23 cellular contexts compared by ENCODE assay signal in genomic region chr17:17898673-17899072, GRCh38.
A peak's percentile ranks its signal among the peaks of the same experiment; 100 is the strongest.
DNase-seq lines count a peak whose midpoint lies in the region; ATAC-seq, FAIRE-seq and TF ChIP-seq lines count a peak whose summit lies in the region.
"Had no signal": no experiment of that assay in that cellular context is flagged by ENCODE, and none has a peak within 500 bp of the region (broad histone marks: within the 10 kb centered on the region; RNA-seq: fewer than 3 reads in every experiment).

No MANE protein-coding gene starts in this region.

- H3K9ac ChIP-seq in KMS-11 (no peak overlapping the region), K562 (ENCODE audit: insufficient read depth in 1 of 2, low read depth in 2 of 2, low read length in 2 of 2) (no peak overlapping the region)
- H3K9ac ChIP-seq: BLaER1 treated with 17β-estradiol and CSF1 and Interleukin-3, amounts not matched to agents 10 nM and 100 nM had no signal

- no peak for ATAC-seq in K562
- no peak for ATAC-seq in left cardiac atrium
- no peak for ATAC-seq in HG03432 (IDR thresholded peaks at IDR 0.05; ENCODE audit: unreplicated experiment)
- no peak for ATAC-seq in GM19467 (IDR thresholded peaks at IDR 0.05; ENCODE audit: unreplicated experiment)
- ATAC-seq: A549, GM23338 had no signal

- no peaks in the 10 kb centered on the region for H3K9me3 Mint-ChIP-seq in nephron
- H3K9me3 Mint-ChIP-seq: CD14-positive monocyte; CD4-positive, alpha-beta T cell; CD8-positive, alpha-beta memory T cell; GM23338 had no signal

- peaks cover 10% of the 10 kb centered on the region for H3K27me3 Mint-ChIP-seq in nephron (ENCODE audit: low read depth)
- H3K27me3 Mint-ChIP-seq: CD4-positive, alpha-beta T cell; CD8-positive, alpha-beta memory T cell had no signal

- H3K9me3 ChIP-seq in K562 (replicated peaks; ENCODE audit: control insufficient read depth, insufficient read depth, low read depth, low read length) = no peaks in the 10 kb centered on the region
- H3K9me3 ChIP-seq: A549; BE2C; BLaER1 treated with 17β-estradiol and CSF1 and Interleukin-3, amounts not matched to agents 10 nM and 100 nM; HAP-1 had no signal

- H3K27ac Mint-ChIP-seq in nephron = peak overlapping the region in 2 of 3 experiments; percentile 5 to 93
- H3K27ac Mint-ChIP-seq: CD14-positive monocyte; CD4-positive, alpha-beta T cell; CD8-positive, alpha-beta memory T cell; GM23338 had no signal

- CTCF ChIA-PET in K562 (lab: Yijun Ruan, JAX; ENCODE audit: low intra/inter-chr PET ratio) = no interaction called here

- H3K27me3 ChIP-seq in KMS-11 (ENCODE audit: insufficient read depth, low read depth) = no peaks in the 10 kb centered on the region
- no peaks in the 10 kb centered on the region for H3K27me3 ChIP-seq in K562 (ENCODE audit: control insufficient read depth in 2 of 2, insufficient read depth in 2 of 2, low read length in 2 of 2)
- H3K27me3 ChIP-seq: BE2C; BLaER1 treated with 17β-estradiol and CSF1 and Interleukin-3, amounts not matched to agents 10 nM and 100 nM had no signal

- TF ChIP-seq RAD21 in K562 (CRISPR knock-in tag; conservative IDR thresholded peaks at IDR 0.05 in 1 of 2, IDR thresholded peaks at IDR 0.05 in 1 of 2) = no peak

- no peak overlapping the region for H3K4me3 Mint-ChIP-seq in nephron
- H3K4me3 Mint-ChIP-seq: CD14-positive monocyte; CD4-positive, alpha-beta T cell; CD8-positive, alpha-beta memory T cell; GM23338 had no signal

- POLR2A ChIA-PET in K562 (lab: Yijun Ruan, JAX) = no interaction called here

- H2AFZ ChIP-seq in KMS-11 (ENCODE audit: low read depth) (no peak overlapping the region), K562 (ENCODE audit: low read depth, low read length) (no peak overlapping the region)
- H2AFZ ChIP-seq: GM23338 had no signal

- H3K79me2 ChIP-seq in KMS-11 (ENCODE audit: insufficient read depth, low read depth) = no peaks in the 10 kb centered on the region
- H3K79me2 ChIP-seq in K562 (ENCODE audit: control insufficient read depth, insufficient read depth, low read length) = no peaks in the 10 kb centered on the region

- peaks cover 41% of the 10 kb centered on the region for H3K4me1 Mint-ChIP-seq in nephron

- in situ Hi-C loops in K562 (cut with MboI) = no loop called here

- BruUV-seq in K562 (replicated peaks; lab: Mats Ljungman, UMichigan) = no TSS peak

- TF ChIP-seq CTCF in KMS-11 (conservative IDR thresholded peaks at IDR 0.05; ENCODE audit: low read depth, low read length) (no peak), K562 (IDR thresholded peaks at IDR 0.05 in 2 of 3, conservative IDR thresholded peaks at IDR 0.05 in 1 of 3; ENCODE audit: insufficient read depth in 2 of 3, low read depth in 1 of 3, low read length in 3 of 3) (no peak), nephron (IDR thresholded peaks at IDR 0.05; ENCODE audit: unreplicated experiment in 3 of 3) (no peak)

- DNase-seq in K562 (ENCODE audit: extremely low read depth in 1 of 4, low spot score in 3 of 4) (no peak), left cardiac atrium (no peak)
- DNase-seq: 8988T; ACHN; AML-193; BE2C; CD4-positive, alpha-beta T cell; CD8-positive, alpha-beta memory T cell; DMS 273 treated with DMSO at 0.1 percent for 48 hours; DMS53; DMS79 treated with DMSO at 0.1 percent for 48 hours; GF-D8 had no signal

- intact Hi-C loops in K562 (cut with micrococcal nuclease) (no loop called here), left cardiac atrium (cut with DNase I) (loop anchor here in 1 of 2 donors (10.0 kb wide), 1 partner anchor 136 kb away; the partner anchor contains the start of genes ATPAF2 and GID4)

- H3K4me3 ChIP-seq in KMS-11 (IDR thresholded peaks at IDR 0.05; ENCODE audit: insufficient read depth, low read depth, low read length) (no peak overlapping the region), K562 (no peak overlapping the region)
- H3K4me3 ChIP-seq: A549; BLaER1 treated with 17β-estradiol and CSF1 and Interleukin-3, amounts not matched to agents 10 nM and 100 nM; GM23338; HAP-1 had no signal

- H3K36me3 ChIP-seq in KMS-11 (ENCODE audit: insufficient read depth) (no peaks in the 10 kb centered on the region), K562 (ENCODE audit: control insufficient read depth, insufficient read depth, low read length) (no peaks in the 10 kb centered on the region)
- H3K36me3 ChIP-seq: BE2C, HAP-1 had no signal

- no peak for TF ChIP-seq EP300 in K562 (IDR thresholded peaks at IDR 0.05; ENCODE audit: low read length)

- H3K4me2 ChIP-seq in KMS-11 (peak overlapping the region; percentile 75; the same call in 1 of the 2 replicates), K562 (ENCODE audit: insufficient read depth, low read length) (no peak overlapping the region)
- H3K4me2 ChIP-seq: A549, GM23338 had no signal

- no peak for FAIRE-seq in K562 (lab: Jason Lieb, UNC)
- FAIRE-seq: A549, D721Med, H54 had no signal

- H3K36me3 Mint-ChIP-seq in nephron (ENCODE audit: low read depth) = peaks cover 26% of the 10 kb centered on the region

- WGBS in K562 (ENCODE audit: insufficient coverage, low coverage, missing lambda C conversion rate) = 61% methylated on average over 2 of the region's 2 CpGs

- no peaks in the 10 kb centered on the region for H3K9me1 ChIP-seq in K562 (ENCODE audit: control insufficient read depth, insufficient read depth, low read length)

- peaks cover 94% of the 10 kb centered on the region for H3K4me1 ChIP-seq in KMS-11 (ENCODE audit: low read depth, poor library complexity, severe bottlenecking)
- H3K4me1 ChIP-seq in K562 (replicated peaks in 1 of 2; ENCODE audit: control insufficient read depth in 2 of 2, insufficient read depth in 2 of 2, low read length in 2 of 2) = no peaks in the 10 kb centered on the region; a peak in 2 of 5 replicates
- H3K4me1 ChIP-seq: HAP-1 had no signal

- H4K20me1 ChIP-seq in KMS-11 (ENCODE audit: insufficient read depth) (no peaks in the 10 kb centered on the region), K562 (replicated peaks; ENCODE audit: control insufficient read depth, insufficient read depth, low read length) (no peaks in the 10 kb centered on the region)
- H4K20me1 ChIP-seq: BLaER1 treated with 17β-estradiol and CSF1 and Interleukin-3, amounts not matched to agents 10 nM and 100 nM had no signal

- peak overlapping the region; percentile 75 for H3K27ac ChIP-seq in KMS-11
- H3K27ac ChIP-seq in K562 (ENCODE audit: extremely low read depth, low read depth, low read length) = no peak overlapping the region
- H3K27ac ChIP-seq: BLaER1 treated with 17β-estradiol and CSF1 and Interleukin-3, amounts not matched to agents 10 nM and 100 nM had no signal

- TF ChIP-seq POLR2A in K562 (conservative IDR thresholded peaks at IDR 0.05) = no peak

TF ChIP-seq in K562, 482 proteins besides CTCF, POLR2A, EP300 and RAD21:
- TF ChIP-seq KDM4B (IDR thresholded peaks at IDR 0.05; ENCODE audit: borderline replicate concordance in 2 of 2, low read depth in 1 of 2) (no peak), ZNF146 (CRISPR knock-in tag; IDR thresholded peaks at IDR 0.05; ENCODE audit: unreplicated experiment) (peak; percentile 51), CBFA2T3 (IDR thresholded peaks at IDR 0.05) (no peak)
